Comparison of ENCODE assay signal across 18 cellular contexts in genomic region chr14:72540836-72541235, GRCh38.
DNase-seq lines count a peak whose midpoint lies in the region; ATAC-seq and TF ChIP-seq lines count a peak whose summit lies in the region.
"Had no signal": no experiment of that assay in that cellular context is flagged by ENCODE, and none has a peak within 500 bp of the region (broad histone marks: within the 10 kb centered on the region; RNA-seq: fewer than 3 reads in every experiment).

No MANE protein-coding gene starts in this region.

- DNase-seq in natural killer cell treated with Interleukin-12 subunit alpha and Interleukin-12 subunit beta and Interleukin-15 and Interleukin-18, amount 100 ng/mL, for 72 hours (ENCODE audit: low spot score) = peak; percentile 28
- DNase-seq in natural killer cell (no peak), neuronal stem cell (ENCODE audit: low spot score) (no peak), HFFc6 (no peak), breast epithelium (ENCODE audit: low spot score in 2 of 2) (no peak)
- DNase-seq: C1 segment of cervical spinal cord; Calu3; CD4-positive, alpha-beta memory T cell; COR-L47; DMS53; DMS79 treated with DMSO at 0.1 percent for 48 hours; GM23248; H7; HCEC 1CT had no signal

- no peaks in the 10 kb centered on the region for H3K79me2 ChIP-seq in Loucy (ENCODE audit: insufficient read depth, low read length)

- peaks cover 56% of the 10 kb centered on the region for H3K4me1 ChIP-seq in Loucy (ENCODE audit: insufficient read depth, low read length, poor library complexity, severe bottlenecking)
- peaks cover 7 to 15% of the 10 kb centered on the region in 2 donors for H3K4me1 ChIP-seq in neuronal stem cell (ENCODE audit: control insufficient read depth in 2 of 2, insufficient read depth in 1 of 2, low read depth in 1 of 2, low read length in 2 of 2)
- peaks cover 0 to 6% of the 10 kb centered on the region in 2 donors for H3K4me1 ChIP-seq in breast epithelium

- H3K4ac ChIP-seq in neuronal stem cell (ENCODE audit: low read length) = no peak overlapping the region

- no peak overlapping the region for H3K4me3 ChIP-seq in Loucy (ENCODE audit: low read length, poor library complexity, severe bottlenecking)
- H3K4me3 ChIP-seq in neuronal stem cell (ENCODE audit: low read length in 2 of 2) = no peak overlapping the region
- H3K4me3 ChIP-seq in breast epithelium = no peak overlapping the region
- H3K4me3 ChIP-seq: GM23248 had no signal

- peak overlapping the region; percentile 26 for H3K14ac ChIP-seq in neuronal stem cell (ENCODE audit: low read length)

- H3K27ac ChIP-seq in neuronal stem cell (replicated peaks; ENCODE audit: low read length) (no peak overlapping the region), breast epithelium (no peak overlapping the region)
- H3K27ac ChIP-seq: 22Rv1, GM23248 had no signal

- no CpG with 5 or more reads among the region's 6 CpGs for WGBS in neuronal stem cell (ENCODE audit: extremely low coverage in 2 of 2, insufficient read length in 2 of 2, insufficient replicate concordance in 1 of 2), 2 donors

- H3K27ac Mint-ChIP-seq in natural killer cell treated with Interleukin-12 subunit alpha and Interleukin-12 subunit beta and Interleukin-15 and Interleukin-18, amount 100 ng/mL, for 72 hours = no peak overlapping the region
- H3K27ac Mint-ChIP-seq in natural killer cell = no peak overlapping the region
- H3K27ac Mint-ChIP-seq in HFFc6 = no peak overlapping the region

- intact Hi-C loops in natural killer cell (cut with micrococcal nuclease) = no loop called here
- intact Hi-C loops in breast epithelium (cut with DNase I; ENCODE audit: low total_unique reads) = no loop called here

- H2BK15ac ChIP-seq in neuronal stem cell (ENCODE audit: low read length) = no peak overlapping the region

- H4K8ac ChIP-seq in neuronal stem cell (ENCODE audit: low read depth, low read length) = no peak overlapping the region

- H2AFZ ChIP-seq in Loucy (ENCODE audit: low read length) (no peak overlapping the region), neuronal stem cell (ENCODE audit: low read length) (no peak overlapping the region)
- H2AFZ ChIP-seq: GM23248 had no signal

- no peaks in the 10 kb centered on the region for H4K20me1 ChIP-seq in Loucy (ENCODE audit: insufficient read depth, low read length, poor library complexity, severe bottlenecking)

- H2AK5ac ChIP-seq in neuronal stem cell (ENCODE audit: low read depth, low read length) = peak overlapping the region; percentile 44

- H2BK5ac ChIP-seq in neuronal stem cell (ENCODE audit: low read length) = no peak overlapping the region

- no peak overlapping the region for H3K18ac ChIP-seq in neuronal stem cell (ENCODE audit: low read length)

- H3K9me2 ChIP-seq in Loucy (replicated peaks; ENCODE audit: low read depth, low read length) = no peaks in the 10 kb centered on the region

- TF ChIP-seq CTCF in natural killer cell (IDR thresholded peaks at IDR 0.05) = no peak
- TF ChIP-seq CTCF in Loucy (conservative IDR thresholded peaks at IDR 0.05; ENCODE audit: low read length) = peak; percentile 23; the same call in 1 of the 2 replicates
- TF ChIP-seq CTCF in HFFc6 (IDR thresholded peaks at IDR 0.05) = no peak
- TF ChIP-seq CTCF in breast epithelium (IDR thresholded peaks at IDR 0.05) = no peak

- no peaks in the 10 kb centered on the region for H3K9me3 Mint-ChIP-seq in natural killer cell treated with Interleukin-12 subunit alpha and Interleukin-12 subunit beta and Interleukin-15 and Interleukin-18, amount 100 ng/mL, for 72 hours
- H3K9me3 Mint-ChIP-seq in natural killer cell (no peaks in the 10 kb centered on the region), HFFc6 (no peaks in the 10 kb centered on the region)
- H3K9me3 Mint-ChIP-seq: CD4-positive, alpha-beta memory T cell had no signal

- no peaks in the 10 kb centered on the region for H3K27me3 ChIP-seq in Loucy (ENCODE audit: insufficient read depth, low read length, poor library complexity, severe bottlenecking)
- no peaks in the 10 kb centered on the region for H3K27me3 ChIP-seq in neuronal stem cell (ENCODE audit: control insufficient read depth in 3 of 3, insufficient read depth in 3 of 3, low read depth in 1 of 3, low read length in 3 of 3)
- no peaks in the 10 kb centered on the region for H3K27me3 ChIP-seq in breast epithelium

- no peak overlapping the region for H2BK120ac ChIP-seq in neuronal stem cell (ENCODE audit: low read depth, low read length)

- no peak overlapping the region for H2BK12ac ChIP-seq in neuronal stem cell (ENCODE audit: low read length)

- H3K36me3 ChIP-seq in Loucy (ENCODE audit: insufficient read depth, low read length) (no peaks in the 10 kb centered on the region), neuronal stem cell (replicated peaks in 1 of 2; ENCODE audit: control insufficient read depth in 2 of 2, insufficient read depth in 2 of 2, low read length in 2 of 2) (no peaks in the 10 kb centered on the region), breast epithelium (no peaks in the 10 kb centered on the region)

- H3K36me3 Mint-ChIP-seq in natural killer cell treated with Interleukin-12 subunit alpha and Interleukin-12 subunit beta and Interleukin-15 and Interleukin-18, amount 100 ng/mL, for 72 hours = no peaks in the 10 kb centered on the region
- H3K36me3 Mint-ChIP-seq in natural killer cell (no peaks in the 10 kb centered on the region), HFFc6 (ENCODE audit: low read depth) (no peaks in the 10 kb centered on the region)
- H3K36me3 Mint-ChIP-seq: CD4-positive, alpha-beta memory T cell had no signal

- no peak for ATAC-seq in natural killer cell treated with Interleukin-12 subunit alpha and Interleukin-12 subunit beta and Interleukin-15 and Interleukin-18, amount 100 ng/mL, for 72 hours
- ATAC-seq in natural killer cell (no peak), HG03520 (IDR thresholded peaks at IDR 0.05; ENCODE audit: unreplicated experiment) (no peak)

- peaks cover 16 to 22% of the 10 kb centered on the region in 2 donors for H3K4me1 Mint-ChIP-seq in natural killer cell treated with Interleukin-12 subunit alpha and Interleukin-12 subunit beta and Interleukin-15 and Interleukin-18, amount 100 ng/mL, for 72 hours (ENCODE audit: low read depth in 2 of 2)
- peaks cover 23 to 33% of the 10 kb centered on the region in 2 donors for H3K4me1 Mint-ChIP-seq in natural killer cell
- H3K4me1 Mint-ChIP-seq in HFFc6 (ENCODE audit: low read depth) = peaks cover 5% of the 10 kb centered on the region; the same call in 1 of the 2 replicates

- H3K23ac ChIP-seq in neuronal stem cell (ENCODE audit: low read depth, low read length, poor library complexity) = no peak overlapping the region

- H4K91ac ChIP-seq in neuronal stem cell (ENCODE audit: low read depth, low read length, poor library complexity) = no peak overlapping the region

- no peaks in the 10 kb centered on the region for H3F3A ChIP-seq in Loucy (ENCODE audit: low read depth)

- H3K9me3 ChIP-seq in Loucy (ENCODE audit: insufficient read depth, low read depth, low read length) (no peaks in the 10 kb centered on the region), neuronal stem cell (replicated peaks in 1 of 2; ENCODE audit: control insufficient read depth in 2 of 2, insufficient read depth in 1 of 2, low read depth in 1 of 2, low read length in 2 of 2) (no peaks in the 10 kb centered on the region), breast epithelium (no peaks in the 10 kb centered on the region)

- H3K27me3 Mint-ChIP-seq in natural killer cell treated with Interleukin-12 subunit alpha and Interleukin-12 subunit beta and Interleukin-15 and Interleukin-18, amount 100 ng/mL, for 72 hours = peaks cover 22 to 42% of the 10 kb centered on the region in 2 donors
- H3K27me3 Mint-ChIP-seq in natural killer cell (ENCODE audit: low read depth in 2 of 2) = peaks cover 64 to 68% of the 10 kb centered on the region in 2 donors
- H3K27me3 Mint-ChIP-seq in HFFc6 (ENCODE audit: insufficient read depth) = peaks cover 5% of the 10 kb centered on the region
- H3K27me3 Mint-ChIP-seq: B cell; CD4-positive, alpha-beta memory T cell had no signal

- H3K9ac ChIP-seq in Loucy (ENCODE audit: low read depth, low read length, poor library complexity, severe bottlenecking) (no peak overlapping the region), neuronal stem cell (ENCODE audit: low read depth, low read length, poor library complexity) (no peak overlapping the region)
- H3K9ac ChIP-seq: GM23248 had no signal

- no peak overlapping the region for H3K4me3 Mint-ChIP-seq in natural killer cell treated with Interleukin-12 subunit alpha and Interleukin-12 subunit beta and Interleukin-15 and Interleukin-18, amount 100 ng/mL, for 72 hours
- H3K4me3 Mint-ChIP-seq in natural killer cell = no peak overlapping the region
- H3K4me3 Mint-ChIP-seq in HFFc6 = no peak overlapping the region
- H3K4me3 Mint-ChIP-seq: B cell; CD4-positive, alpha-beta memory T cell had no signal

- no peak overlapping the region for H3K4me2 ChIP-seq in Loucy (ENCODE audit: low read depth, low read length, poor library complexity, severe bottlenecking)
- H3K4me2 ChIP-seq in neuronal stem cell (ENCODE audit: insufficient read depth, low read length, poor library complexity, severe bottlenecking) = no peak overlapping the region

- TF ChIP-seq POLR2A in breast epithelium (IDR thresholded peaks at IDR 0.05) = no peak

- no peaks in the 10 kb centered on the region for H3K79me1 ChIP-seq in neuronal stem cell (ENCODE audit: low read depth, low read length)
